Comparison of ENCODE assay signal across 27 cellular contexts in genomic region chr20:63558804-63559484, GRCh38. TPM values are rescaled to one million over a fixed set of nuclear protein-coding genes. Genes with fewer than 3 reads are reported as not detected.
DNase-seq lines count a peak whose midpoint lies in the region; ATAC-seq, FAIRE-seq and TF ChIP-seq lines count a peak whose summit lies in the region.
"Had no signal": no experiment of that assay in that cellular context is flagged by ENCODE, and none has a peak within 500 bp of the region (broad histone marks: within the 10 kb centered on the region; RNA-seq: fewer than 3 reads in every experiment).

No MANE protein-coding gene starts in this region.

- H3K27me3 Mint-ChIP-seq in central memory CD8-positive, alpha-beta T cell, result no peaks in the 10 kb centered on the region
- H3K27me3 Mint-ChIP-seq: CD4-positive, CD25-positive, alpha-beta regulatory T cell had no signal

- H3K18ac ChIP-seq in neuronal stem cell (ENCODE audit: low read length), result no peak overlapping the region

- H3K4me1 Mint-ChIP-seq in central memory CD8-positive, alpha-beta T cell, result peaks cover 6% of the 10 kb centered on the region

- H3K27me3 ChIP-seq in HepG2 (ENCODE audit: control insufficient read depth in 1 of 2, insufficient read depth in 2 of 2, low read length in 2 of 2), result peaks cover 9 to 22% of the 10 kb centered on the region in 2 experiments; a peak in 3 of 5 replicates
- H3K27me3 ChIP-seq in right lobe of liver, result no peaks in the 10 kb centered on the region
- no peaks in the 10 kb centered on the region for H3K27me3 ChIP-seq in neuronal stem cell (ENCODE audit: control insufficient read depth in 3 of 3, insufficient read depth in 3 of 3, low read depth in 1 of 3, low read length in 3 of 3)
- no peaks in the 10 kb centered on the region for H3K27me3 ChIP-seq in Karpas-422 (ENCODE audit: low read length)
- H3K27me3 ChIP-seq: MG63, SJSA1 had no signal

- H3K79me2 ChIP-seq in HepG2 (ENCODE audit: insufficient read depth, low read length) (no peaks in the 10 kb centered on the region), Karpas-422 (ENCODE audit: low read length) (no peaks in the 10 kb centered on the region)

- H2BK12ac ChIP-seq in neuronal stem cell (ENCODE audit: low read length), result peak overlapping the region; percentile 58

- no peaks in the 10 kb centered on the region; a peak in 1 of 5 replicates for H3K36me3 ChIP-seq in HepG2 (replicated peaks in 1 of 2; ENCODE audit: control insufficient read depth in 1 of 2, insufficient read depth in 2 of 2, low read length in 2 of 2)
- H3K36me3 ChIP-seq in right lobe of liver, result peaks cover 0 to 33% (median 15%) of the 10 kb centered on the region in 4 donors
- H3K36me3 ChIP-seq in neuronal stem cell (replicated peaks in 1 of 2; ENCODE audit: control insufficient read depth in 2 of 2, insufficient read depth in 2 of 2, low read length in 2 of 2), result no peaks in the 10 kb centered on the region
- H3K36me3 ChIP-seq in Karpas-422 (ENCODE audit: insufficient read depth, low read length), result no peaks in the 10 kb centered on the region
- H3K36me3 ChIP-seq: BLaER1, HAP-1 had no signal

- H3K4me3 ChIP-seq in HepG2 (replicated peaks in 1 of 3; ENCODE audit: insufficient read depth in 1 of 3, low read depth in 2 of 3, low read length in 3 of 3), result no peak overlapping the region
- no peak overlapping the region for H3K4me3 ChIP-seq in right lobe of liver
- H3K4me3 ChIP-seq in neuronal stem cell (ENCODE audit: low read length in 2 of 2), result no peak overlapping the region
- no peak overlapping the region for H3K4me3 ChIP-seq in Karpas-422 (ENCODE audit: low read length)
- H3K4me3 ChIP-seq: BLaER1, GM23248, HAP-1, MG63, PC-9, SJSA1 had no signal

- no peak for FAIRE-seq in HepG2 (lab: Jason Lieb, UNC)
- FAIRE-seq: D721Med, GM18507 had no signal

- TF ChIP-seq POLR2A in HepG2 (IDR thresholded peaks at IDR 0.05; ENCODE audit: insufficient read depth in 1 of 2, low read depth in 2 of 2, low read length in 2 of 2), result no peak
- TF ChIP-seq POLR2A in right lobe of liver (IDR thresholded peaks at IDR 0.05), result no peak

- no peak overlapping the region for H2BK120ac ChIP-seq in neuronal stem cell (ENCODE audit: low read depth, low read length)

- H3K9ac ChIP-seq in HepG2 (ENCODE audit: insufficient read depth, low read depth, low read length) (no peak overlapping the region), neuronal stem cell (ENCODE audit: low read depth, low read length, poor library complexity) (no peak overlapping the region), Karpas-422 (ENCODE audit: low read length) (no peak overlapping the region)
- H3K9ac ChIP-seq: BLaER1, GM23248 had no signal

- no peak overlapping the region for H3K4me2 ChIP-seq in HepG2 (ENCODE audit: low read depth, low read length)
- H3K4me2 ChIP-seq in neuronal stem cell (ENCODE audit: insufficient read depth, low read length, poor library complexity, severe bottlenecking), result no peak overlapping the region
- H3K4me2 ChIP-seq in Karpas-422 (ENCODE audit: low read depth, low read length, poor library complexity, severe bottlenecking), result no peak overlapping the region
- H3K4me2 ChIP-seq: BLaER1, PC-9 had no signal

- H3K9me2 ChIP-seq in Karpas-422 (replicated peaks; ENCODE audit: insufficient read depth, low read length), result no peaks in the 10 kb centered on the region

- BruUV-seq in HepG2 (replicated peaks; lab: Mats Ljungman, UMichigan), result no TSS peak

- H2BK15ac ChIP-seq in neuronal stem cell (ENCODE audit: low read length), result no peak overlapping the region

- H3K4me1 ChIP-seq in HepG2 (ENCODE audit: insufficient read depth, low read length) (peaks cover 27% of the 10 kb centered on the region), right lobe of liver (no peaks in the 10 kb centered on the region), neuronal stem cell (ENCODE audit: control insufficient read depth in 2 of 2, insufficient read depth in 1 of 2, low read depth in 1 of 2, low read length in 2 of 2) (peaks cover 15 to 18% of the 10 kb centered on the region in 2 donors), Karpas-422 (ENCODE audit: low read length) (peaks cover 20% of the 10 kb centered on the region)
- H3K4me1 ChIP-seq: HAP-1, SJSA1 had no signal

- CTCF ChIA-PET in HepG2 (lab: Yijun Ruan, JAX; ENCODE audit: low intra/inter-chr PET ratio, low total read pairs), result no interaction called here

- no peak overlapping the region for H2AFZ ChIP-seq in HepG2 (ENCODE audit: low read length)
- H2AFZ ChIP-seq in neuronal stem cell (ENCODE audit: low read length), result no peak overlapping the region
- H2AFZ ChIP-seq in Karpas-422 (ENCODE audit: low read length), result no peak overlapping the region
- H2AFZ ChIP-seq: GM23248, PC-9 had no signal

- ATAC-seq in HepG2 (no peak), right lobe of liver (no peak)
- no peak for ATAC-seq in central memory CD8-positive, alpha-beta T cell (replicated peaks; ENCODE audit: extremely low read depth, poor library complexity, severe bottlenecking)

- H3K4me3 Mint-ChIP-seq in central memory CD8-positive, alpha-beta T cell, result no peak overlapping the region
- H3K4me3 Mint-ChIP-seq: CD4-positive, CD25-positive, alpha-beta regulatory T cell had no signal

- H3K14ac ChIP-seq in neuronal stem cell (ENCODE audit: low read length), result no peak overlapping the region

- in situ Hi-C loops in HepG2 (cut with HindIII; ENCODE audit: extremely low pct_ligation_motif_present, low pct_unique_long_range_greater_than_20kb), result no loop called here

- no peak overlapping the region for H4K91ac ChIP-seq in neuronal stem cell (ENCODE audit: low read depth, low read length, poor library complexity)

- H3K27ac ChIP-seq in HepG2 (ENCODE audit: extremely low read length, insufficient read depth, low read length) (no peak overlapping the region), right lobe of liver (no peak overlapping the region), neuronal stem cell (replicated peaks; ENCODE audit: low read length) (no peak overlapping the region), Karpas-422 (ENCODE audit: low read length) (no peak overlapping the region)
- H3K27ac ChIP-seq: BLaER1, GM23248, HL-60, PC-9, SJSA1 had no signal

- intact Hi-C loops in HepG2 (cut with micrococcal nuclease; ENCODE audit: unreplicated experiment) (no loop called here), right lobe of liver (cut with DNase I) (no loop called here)

- H2BK5ac ChIP-seq in neuronal stem cell (ENCODE audit: low read length), result no peak overlapping the region

- WGBS in HepG2 (ENCODE audit: low lambda C conversion rate), result 80% methylated on average over 14 of the region's 14 CpGs
- 86% methylated on average over 9 of the region's 14 CpGs for WGBS in right lobe of liver (ENCODE audit: insufficient coverage, low coverage, low lambda C conversion rate, missing lambda C conversion rate)
- WGBS in neuronal stem cell (ENCODE audit: extremely low coverage in 2 of 2, insufficient read length in 2 of 2, insufficient replicate concordance in 1 of 2), 2 donors, result no CpG with 5 or more reads among the region's 14 CpGs

- H2AK5ac ChIP-seq in neuronal stem cell (ENCODE audit: low read depth, low read length), result no peak overlapping the region

- no peak for TF ChIP-seq RAD21 in HepG2 (CRISPR knock-in tag; IDR thresholded peaks at IDR 0.05)

- no peak overlapping the region for H3K4ac ChIP-seq in neuronal stem cell (ENCODE audit: low read length)

- no peak for TF ChIP-seq EP300 in HepG2 (IDR thresholded peaks at IDR 0.05; ENCODE audit: low read depth in 2 of 2, low read length in 2 of 2)
- TF ChIP-seq EP300 in HepG2 (CRISPR knock-in tag; IDR thresholded peaks at IDR 0.05; ENCODE audit: borderline replicate concordance), result no peak

- H3K79me1 ChIP-seq in neuronal stem cell (ENCODE audit: low read depth, low read length), result peaks cover 2% of the 10 kb centered on the region

- no peak overlapping the region for H3K23ac ChIP-seq in neuronal stem cell (ENCODE audit: low read depth, low read length, poor library complexity)

- no peaks in the 10 kb centered on the region for H3K9me3 Mint-ChIP-seq in central memory CD8-positive, alpha-beta T cell
- H3K9me3 Mint-ChIP-seq: CD4-positive, CD25-positive, alpha-beta regulatory T cell had no signal

- no peaks in the 10 kb centered on the region; the same call in 1 of the 2 replicates for H4K20me1 ChIP-seq in HepG2 (ENCODE audit: insufficient read depth, low read length)
- H4K20me1 ChIP-seq in Karpas-422 (ENCODE audit: insufficient read depth, low read depth, low read length), result 0 out of 2 replicates have a peak, but pooled peaks cover 13% of the 10 kb centered on the region

- H3K9me3 ChIP-seq in HepG2 (ENCODE audit: low read length) (no peaks in the 10 kb centered on the region), right lobe of liver (no peaks in the 10 kb centered on the region), neuronal stem cell (replicated peaks in 1 of 2; ENCODE audit: control insufficient read depth in 2 of 2, insufficient read depth in 1 of 2, low read depth in 1 of 2, low read length in 2 of 2) (no peaks in the 10 kb centered on the region), Karpas-422 (ENCODE audit: low read length) (no peaks in the 10 kb centered on the region)
- H3K9me3 ChIP-seq: BLaER1, HAP-1, MG63, SJSA1 had no signal

- POLR2A ChIA-PET in HepG2 (lab: Yijun Ruan, JAX), result no interaction called here

- TF ChIP-seq CTCF in HepG2 (CRISPR knock-in tag; IDR thresholded peaks at IDR 0.05) (no peak), right lobe of liver (IDR thresholded peaks at IDR 0.05) (no peak)

- H3K36me3 Mint-ChIP-seq in central memory CD8-positive, alpha-beta T cell (ENCODE audit: insufficient read depth), result peaks cover 11% of the 10 kb centered on the region

- peak overlapping the region; percentile 65 for H4K8ac ChIP-seq in neuronal stem cell (ENCODE audit: low read depth, low read length)

- peak overlapping the region; percentile 16 for H3K27ac Mint-ChIP-seq in central memory CD8-positive, alpha-beta T cell (ENCODE audit: low read depth)
- H3K27ac Mint-ChIP-seq: CD4-positive, CD25-positive, alpha-beta regulatory T cell had no signal

- DNase-seq in HepG2 (ENCODE audit: low spot score), result no peak
- DNase-seq in right lobe of liver, result no peak
- no peak for DNase-seq in central memory CD8-positive, alpha-beta T cell (ENCODE audit: low spot score in 2 of 2)
- DNase-seq in neuronal stem cell (ENCODE audit: low spot score), result no peak
- DNase-seq in NCI-H187 treated with DMSO at 0.1 percent for 48 hours (lab: John Stamatoyannopoulos, UW), result no peak
- no peak for DNase-seq in Karpas-422
- DNase-seq in stimulated activated naive CD4-positive, alpha-beta T cell (lab: John Stamatoyannopoulos, UW), result no peak
- DNase-seq: GM23248, MG63, NCI-H1105 treated with DMSO at 0.1 percent for 48 hours, NCI-H146, NCI-H2029, NCI-H446, NCI-H524 treated with DMSO at 0.1 percent for 48 hours, NCI-H774, PC-9, Right ventricle myocardium superior had no signal

RNA-seq across cellular contexts. Expression of gene FNDC11, which starts 5.0 kb away (rescaled TPM):
- not detected in 2 replicates for total RNA-seq in HepG2 (2016; rRNA removed; fragmentation: Illumina TruSeq; extraction: Trizol)
- not detected in 2 replicates for total RNA-seq in HepG2 (2016; cell fraction: cytosol; rRNA removed; fragmentation: Illumina TruSeq; extraction: Trizol; ENCODE audit: low read depth)
- not detected in 2 replicates for total RNA-seq in HepG2 (2016; cell fraction: insoluble cytoplasmic fraction; rRNA removed; fragmentation: Illumina TruSeq; extraction: Trizol)
- total RNA-seq in HepG2 (2016; cell fraction: membrane; rRNA removed; fragmentation: Illumina TruSeq; extraction: Trizol), result not detected in 2 replicates
- total RNA-seq in HepG2 (2016; cell fraction: nucleus; rRNA removed; fragmentation: Illumina TruSeq; extraction: Trizol), result not detected in 2 replicates
- polyA plus RNA-seq in HepG2 (2011; rRNA removed), result 0.07 and 0.13 TPM in 2 replicates
- 0.19 and 0.23 TPM in 2 replicates for polyA plus RNA-seq in HepG2 (2011; cell fraction: cytosol; rRNA removed)
- polyA plus RNA-seq in HepG2 (2011; cell fraction: nucleus; rRNA removed), result 0.45 and 0.48 TPM in 2 replicates
- 0.05 TPM in 1 of 2 replicates, not detected in the other for polyA plus RNA-seq in HepG2 (2012)
- not detected in 2 replicates for polyA plus RNA-seq in HepG2 (2016; cell fraction: cytosol; fragmentation: Illumina TruSeq; extraction: Trizol; ENCODE audit: low read depth)
- not detected in 2 replicates for polyA plus RNA-seq in HepG2 (2016; cell fraction: insoluble cytoplasmic fraction; fragmentation: Illumina TruSeq; extraction: Trizol; ENCODE audit: low read depth)
- polyA plus RNA-seq in HepG2 (2016; cell fraction: membrane; fragmentation: Illumina TruSeq; extraction: Trizol; ENCODE audit: low read depth), result not detected in 2 replicates
- polyA plus RNA-seq in HepG2 (2016; cell fraction: nucleus; fragmentation: Illumina TruSeq; extraction: Trizol; ENCODE audit: insufficient read depth, low read depth), result not detected in 2 replicates
- 0.10 and 0.84 TPM in 2 replicates for polyA minus RNA-seq in HepG2 (2011; rRNA and poly(A)+ RNA removed; ENCODE audit: low replicate concordance)
- polyA minus RNA-seq in HepG2 (2011; cell fraction: cytosol; rRNA and poly(A)+ RNA removed), result not detected in 2 replicates
- not detected in 2 replicates for polyA minus RNA-seq in HepG2 (2011; cell fraction: nucleus; rRNA and poly(A)+ RNA removed)
- not detected for total RNA-seq in right lobe of liver
- polyA plus RNA-seq in neuronal stem cell (2013, experiment 1 of 2), result 7.5 TPM
- polyA plus RNA-seq in neuronal stem cell (2013, experiment 2 of 2), result 7.2 TPM
- 0.48 and 1.6 TPM in 2 replicates for total RNA-seq in Karpas-422 (2014; rRNA removed; shearing (Covaris generic); ENCODE audit: low replicate concordance)

RNA-seq across cellular contexts. Expression of gene SRMS, which starts 11.4 kb away (rescaled TPM):
- total RNA-seq in HepG2 (2016; rRNA removed; fragmentation: Illumina TruSeq; extraction: Trizol) (not detected in 2 replicates), right lobe of liver (not detected)
- not detected in 2 replicates for total RNA-seq in HepG2 (2016; cell fraction: cytosol; rRNA removed; fragmentation: Illumina TruSeq; extraction: Trizol; ENCODE audit: low read depth)
- total RNA-seq in HepG2 (2016; cell fraction: insoluble cytoplasmic fraction; rRNA removed; fragmentation: Illumina TruSeq; extraction: Trizol), result not detected in 2 replicates
- total RNA-seq in HepG2 (2016; cell fraction: membrane; rRNA removed; fragmentation: Illumina TruSeq; extraction: Trizol), result not detected in 2 replicates
- total RNA-seq in HepG2 (2016; cell fraction: nucleus; rRNA removed; fragmentation: Illumina TruSeq; extraction: Trizol), result not detected in 2 replicates
- 0.09 TPM in 1 of 2 replicates, not detected in the other for polyA plus RNA-seq in HepG2 (2011; rRNA removed)
- polyA plus RNA-seq in HepG2 (2011; cell fraction: cytosol; rRNA removed), result not detected in 2 replicates
- 0.10 and 0.37 TPM in 2 replicates for polyA plus RNA-seq in HepG2 (2011; cell fraction: nucleus; rRNA removed)
- polyA plus RNA-seq in HepG2 (2012), result 0.17 TPM in 1 of 2 replicates, not detected in the other
- not detected in 2 replicates for polyA plus RNA-seq in HepG2 (2016; cell fraction: cytosol; fragmentation: Illumina TruSeq; extraction: Trizol; ENCODE audit: low read depth)
- not detected in 2 replicates for polyA plus RNA-seq in HepG2 (2016; cell fraction: insoluble cytoplasmic fraction; fragmentation: Illumina TruSeq; extraction: Trizol; ENCODE audit: low read depth)
- polyA plus RNA-seq in HepG2 (2016; cell fraction: membrane; fragmentation: Illumina TruSeq; extraction: Trizol; ENCODE audit: low read depth), result not detected in 2 replicates
- polyA plus RNA-seq in HepG2 (2016; cell fraction: nucleus; fragmentation: Illumina TruSeq; extraction: Trizol; ENCODE audit: insufficient read depth, low read depth), result not detected in 2 replicates
- polyA minus RNA-seq in HepG2 (2011; rRNA and poly(A)+ RNA removed; ENCODE audit: low replicate concordance), result 0.28 TPM in 1 of 2 replicates, not detected in the other
- polyA minus RNA-seq in HepG2 (2011; cell fraction: cytosol; rRNA and poly(A)+ RNA removed), result not detected in 2 replicates
- polyA minus RNA-seq in HepG2 (2011; cell fraction: nucleus; rRNA and poly(A)+ RNA removed), result not detected in 2 replicates
- polyA plus RNA-seq in neuronal stem cell (2013, experiment 1 of 2), result not detected
- polyA plus RNA-seq in neuronal stem cell (2013, experiment 2 of 2), result not detected
- total RNA-seq in Karpas-422 (2014; rRNA removed; shearing (Covaris generic); ENCODE audit: low replicate concordance), result not detected in 2 replicates
- total RNA-seq: A172; CD4-positive, CD25-positive, alpha-beta regulatory T cell; GM23248; LHCN-M2; Right ventricle myocardium superior; RPMI7951; SJSA1 had no signal
- polyA plus RNA-seq: CD4-positive, CD25-positive, alpha-beta regulatory T cell; GM23248 had no signal

RNA-seq across cellular contexts. Expression of gene HELZ2, which starts 15.1 kb away (rescaled TPM):
- total RNA-seq in HepG2 (2016; rRNA removed; fragmentation: Illumina TruSeq; extraction: Trizol) (8.4 and 10.1 TPM in 2 replicates), right lobe of liver (10 to 100 TPM; 14.8 to 30.3 (median 24.1) TPM)
- 1.7 and 2.1 TPM in 2 replicates for total RNA-seq in HepG2 (2016; cell fraction: cytosol; rRNA removed; fragmentation: Illumina TruSeq; extraction: Trizol; ENCODE audit: low read depth)
- total RNA-seq in HepG2 (2016; cell fraction: insoluble cytoplasmic fraction; rRNA removed; fragmentation: Illumina TruSeq; extraction: Trizol), result 6.8 and 10.0 TPM in 2 replicates
- total RNA-seq in HepG2 (2016; cell fraction: membrane; rRNA removed; fragmentation: Illumina TruSeq; extraction: Trizol), result 2.8 and 4.3 TPM in 2 replicates
- total RNA-seq in HepG2 (2016; cell fraction: nucleus; rRNA removed; fragmentation: Illumina TruSeq; extraction: Trizol), result 12.8 and 18.4 TPM in 2 replicates
- 9.6 and 16.1 TPM in 2 replicates for polyA plus RNA-seq in HepG2 (2011; rRNA removed)
- polyA plus RNA-seq in HepG2 (2011; cell fraction: cytosol; rRNA removed), result 4.5 and 6.0 TPM in 2 replicates
- 39.6 and 48.2 TPM in 2 replicates for polyA plus RNA-seq in HepG2 (2011; cell fraction: nucleus; rRNA removed)
- 12.3 and 14.4 TPM in 2 replicates for polyA plus RNA-seq in HepG2 (2012)
- 0.26 and 0.46 TPM in 2 replicates for polyA plus RNA-seq in HepG2 (2016; cell fraction: cytosol; fragmentation: Illumina TruSeq; extraction: Trizol; ENCODE audit: low read depth)
- polyA plus RNA-seq in HepG2 (2016; cell fraction: insoluble cytoplasmic fraction; fragmentation: Illumina TruSeq; extraction: Trizol; ENCODE audit: low read depth), result 5.2 and 6.9 TPM in 2 replicates
- 0.43 and 0.84 TPM in 2 replicates for polyA plus RNA-seq in HepG2 (2016; cell fraction: membrane; fragmentation: Illumina TruSeq; extraction: Trizol; ENCODE audit: low read depth)
- polyA plus RNA-seq in HepG2 (2016; cell fraction: nucleus; fragmentation: Illumina TruSeq; extraction: Trizol; ENCODE audit: insufficient read depth, low read depth), result 17.4 and 18.8 TPM in 2 replicates
- 33.2 and 74.9 TPM in 2 replicates for polyA minus RNA-seq in HepG2 (2011; rRNA and poly(A)+ RNA removed; ENCODE audit: low replicate concordance)
- polyA minus RNA-seq in HepG2 (2011; cell fraction: cytosol; rRNA and poly(A)+ RNA removed), result 41.7 and 42.0 TPM in 2 replicates
- polyA minus RNA-seq in HepG2 (2011; cell fraction: nucleus; rRNA and poly(A)+ RNA removed), result 35.3 and 47.0 TPM in 2 replicates
- 5.7 TPM for polyA plus RNA-seq in neuronal stem cell (2013, experiment 1 of 2)
- 5.8 TPM for polyA plus RNA-seq in neuronal stem cell (2013, experiment 2 of 2)
- 15.4 and 15.8 TPM in 2 replicates for total RNA-seq in Karpas-422 (2014; rRNA removed; shearing (Covaris generic); ENCODE audit: low replicate concordance)

RNA-seq across cellular contexts. Expression of gene PTK6, which starts 21.8 kb away (rescaled TPM):
- total RNA-seq in HepG2 (2016; rRNA removed; fragmentation: Illumina TruSeq; extraction: Trizol) (not detected in 2 replicates), right lobe of liver (10 to 100 TPM in 1 of 6 experiments, 1 to 10 TPM in 3, under 1 TPM in 2; 0.78 to 11.0 (median 3.6) TPM)
- total RNA-seq in HepG2 (2016; cell fraction: cytosol; rRNA removed; fragmentation: Illumina TruSeq; extraction: Trizol; ENCODE audit: low read depth), result not detected in 2 replicates
- not detected in 2 replicates for total RNA-seq in HepG2 (2016; cell fraction: insoluble cytoplasmic fraction; rRNA removed; fragmentation: Illumina TruSeq; extraction: Trizol)
- not detected in 2 replicates for total RNA-seq in HepG2 (2016; cell fraction: membrane; rRNA removed; fragmentation: Illumina TruSeq; extraction: Trizol)
- not detected in 2 replicates for total RNA-seq in HepG2 (2016; cell fraction: nucleus; rRNA removed; fragmentation: Illumina TruSeq; extraction: Trizol)
- 0.07 and 0.08 TPM in 2 replicates for polyA plus RNA-seq in HepG2 (2011; rRNA removed)
- 0.05 and 0.08 TPM in 2 replicates for polyA plus RNA-seq in HepG2 (2011; cell fraction: cytosol; rRNA removed)
- polyA plus RNA-seq in HepG2 (2011; cell fraction: nucleus; rRNA removed), result 0.27 and 0.42 TPM in 2 replicates
- polyA plus RNA-seq in HepG2 (2012), result 0.09 and 0.11 TPM in 2 replicates
- polyA plus RNA-seq in HepG2 (2016; cell fraction: cytosol; fragmentation: Illumina TruSeq; extraction: Trizol; ENCODE audit: low read depth), result not detected in 2 replicates
- polyA plus RNA-seq in HepG2 (2016; cell fraction: insoluble cytoplasmic fraction; fragmentation: Illumina TruSeq; extraction: Trizol; ENCODE audit: low read depth), result not detected in 2 replicates
- not detected in 2 replicates for polyA plus RNA-seq in HepG2 (2016; cell fraction: membrane; fragmentation: Illumina TruSeq; extraction: Trizol; ENCODE audit: low read depth)
- polyA plus RNA-seq in HepG2 (2016; cell fraction: nucleus; fragmentation: Illumina TruSeq; extraction: Trizol; ENCODE audit: insufficient read depth, low read depth), result not detected in 2 replicates
- 0.18 and 9.4 TPM in 2 replicates for polyA minus RNA-seq in HepG2 (2011; rRNA and poly(A)+ RNA removed; ENCODE audit: low replicate concordance)
- polyA minus RNA-seq in HepG2 (2011; cell fraction: cytosol; rRNA and poly(A)+ RNA removed), result not detected in 2 replicates
- 0.12 and 0.13 TPM in 2 replicates for polyA minus RNA-seq in HepG2 (2011; cell fraction: nucleus; rRNA and poly(A)+ RNA removed)
- not detected for polyA plus RNA-seq in neuronal stem cell (2013, experiment 1 of 2)
- polyA plus RNA-seq in neuronal stem cell (2013, experiment 2 of 2), result not detected
- total RNA-seq in Karpas-422 (2014; rRNA removed; shearing (Covaris generic); ENCODE audit: low replicate concordance), result 0.51 TPM in 1 of 2 replicates, not detected in the other
- total RNA-seq: GM23248, SJSA1 had no signal
- polyA plus RNA-seq: GM23248 had no signal

RNA-seq across cellular contexts. Expression of gene PPDPF, which starts 38.4 kb away (rescaled TPM):
- total RNA-seq in HepG2 (2016; rRNA removed; fragmentation: Illumina TruSeq; extraction: Trizol), result 6.0 and 7.0 TPM in 2 replicates
- total RNA-seq in HepG2 (2016; cell fraction: cytosol; rRNA removed; fragmentation: Illumina TruSeq; extraction: Trizol; ENCODE audit: low read depth), result 21.9 and 23.8 TPM in 2 replicates
- 4.3 and 5.4 TPM in 2 replicates for total RNA-seq in HepG2 (2016; cell fraction: insoluble cytoplasmic fraction; rRNA removed; fragmentation: Illumina TruSeq; extraction: Trizol)
- 16.4 and 22.5 TPM in 2 replicates for total RNA-seq in HepG2 (2016; cell fraction: membrane; rRNA removed; fragmentation: Illumina TruSeq; extraction: Trizol)
- total RNA-seq in HepG2 (2016; cell fraction: nucleus; rRNA removed; fragmentation: Illumina TruSeq; extraction: Trizol), result 5.4 and 6.2 TPM in 2 replicates
- polyA plus RNA-seq in HepG2 (2011; rRNA removed), result 1.8 and 2.2 TPM in 2 replicates
- 2.4 and 6.2 TPM in 2 replicates for polyA plus RNA-seq in HepG2 (2011; cell fraction: cytosol; rRNA removed)
- polyA plus RNA-seq in HepG2 (2011; cell fraction: nucleus; rRNA removed), result 6.3 and 9.5 TPM in 2 replicates
- 12.0 and 18.6 TPM in 2 replicates for polyA plus RNA-seq in HepG2 (2012)
- 606 and 718 TPM in 2 replicates for polyA plus RNA-seq in HepG2 (2016; cell fraction: cytosol; fragmentation: Illumina TruSeq; extraction: Trizol; ENCODE audit: low read depth)
- polyA plus RNA-seq in HepG2 (2016; cell fraction: insoluble cytoplasmic fraction; fragmentation: Illumina TruSeq; extraction: Trizol; ENCODE audit: low read depth), result 42.4 and 57.7 TPM in 2 replicates
- 288 and 295 TPM in 2 replicates for polyA plus RNA-seq in HepG2 (2016; cell fraction: membrane; fragmentation: Illumina TruSeq; extraction: Trizol; ENCODE audit: low read depth)
- 40.1 and 40.2 TPM in 2 replicates for polyA plus RNA-seq in HepG2 (2016; cell fraction: nucleus; fragmentation: Illumina TruSeq; extraction: Trizol; ENCODE audit: insufficient read depth, low read depth)
- 8.4 and 13.9 TPM in 2 replicates for polyA minus RNA-seq in HepG2 (2011; rRNA and poly(A)+ RNA removed; ENCODE audit: low replicate concordance)
- 15.8 and 39.4 TPM in 2 replicates for polyA minus RNA-seq in HepG2 (2011; cell fraction: cytosol; rRNA and poly(A)+ RNA removed)
- polyA minus RNA-seq in HepG2 (2011; cell fraction: nucleus; rRNA and poly(A)+ RNA removed), result 4.5 and 4.8 TPM in 2 replicates
- 10 to 100 TPM; 50.2 to 99.4 (median 76.7) TPM for total RNA-seq in right lobe of liver
- polyA plus RNA-seq in neuronal stem cell (2013, experiment 1 of 2), result 310 TPM
- polyA plus RNA-seq in neuronal stem cell (2013, experiment 2 of 2), result 296 TPM
- total RNA-seq in Karpas-422 (2014; rRNA removed; shearing (Covaris generic); ENCODE audit: low replicate concordance), result 16.2 and 51.0 TPM in 2 replicates
